14 cellular contexts compared by ENCODE assay signal in genomic region chr12:59036973-59037807, GRCh38.
A peak's percentile ranks its signal among the peaks of the same experiment; 100 is the strongest.
DNase-seq lines count a peak whose midpoint lies in the region; ATAC-seq, FAIRE-seq and TF ChIP-seq lines count a peak whose summit lies in the region.
"Had no signal": no experiment of that assay in that cellular context is flagged by ENCODE, and none has a peak within 500 bp of the region (broad histone marks: within the 10 kb centered on the region; RNA-seq: fewer than 3 reads in every experiment).

No MANE protein-coding gene starts in this region.

- H3K79me2 ChIP-seq in PC-3 (ENCODE audit: low read length), result no peaks in the 10 kb centered on the region

- no peak for FAIRE-seq in GM12892 (lab: Jason Lieb, UNC)

- peaks cover 12% of the 10 kb centered on the region for H3F3A ChIP-seq in PC-3 (ENCODE audit: low read length, unreplicated experiment)

- CTCF ChIA-PET in PC-3 (lab: Charles Lee), result no interaction called here
- CTCF ChIA-PET in activated CD8-positive, alpha-beta T cell treated with anti-CD3 and anti-CD28 coated beads for 36 hours (lab: Charles Lee), result interaction anchor here (0.6 kb wide), 1 partner anchor 1363 kb away, joined by 3 read pairs; no protein-coding TSS in a partner anchor

- ATAC-seq in GM21526 (IDR thresholded peaks at IDR 0.05; ENCODE audit: low FRiP score, unreplicated experiment) (no peak), PC-3 (no peak)
- ATAC-seq in activated CD8-positive, alpha-beta T cell treated with anti-CD3 and anti-CD28 coated beads for 36 hours, result no peak
- ATAC-seq: stimulated activated naive CD8-positive, alpha-beta T cell treated with anti-CD3 and anti-CD28 coated beads, Interleukin-15, Interleukin-2, amounts not matched to agents 100 U/mL and 50 U/mL, for 24 hours had no signal

- DNase-seq in GM12865 (ENCODE audit: low read depth) (peak; percentile 47), SJCRH30 (peak; percentile 18 to 45), fibroblast of mammary gland (ENCODE audit: low read depth) (peak; percentile 30), renal cortical epithelial cell (ENCODE audit: low read depth) (peak; percentile 85), PC-3 (no peak), GM12892 (ENCODE audit: insufficient read length) (no peak)
- DNase-seq in activated CD8-positive, alpha-beta T cell treated with anti-CD3 and anti-CD28 coated beads for 36 hours, result no peak
- DNase-seq: KBM-7; midbrain; NCI-H187; SHP77; stimulated activated naive CD8-positive, alpha-beta T cell treated with anti-CD3 and anti-CD28 coated beads, Interleukin-15, Interleukin-2, amounts not matched to agents 100 U/mL and 50 U/mL, for 24 hours had no signal

- H3K4me3 Mint-ChIP-seq in activated CD8-positive, alpha-beta T cell treated with anti-CD3 and anti-CD28 coated beads for 36 hours, result no peak overlapping the region

- no peaks in the 10 kb centered on the region for H3K4me1 Mint-ChIP-seq in activated CD8-positive, alpha-beta T cell treated with anti-CD3 and anti-CD28 coated beads for 36 hours (ENCODE audit: low read depth)

- H3K4me1 ChIP-seq in SJCRH30 (peaks cover 41% of the 10 kb centered on the region), PC-3 (ENCODE audit: insufficient read depth, low read length) (peaks cover 19% of the 10 kb centered on the region)
- H3K4me1 ChIP-seq: BLaER1 had no signal

- H3K4me3 ChIP-seq in GM12865 (ENCODE audit: low read depth, low read length), result no peak overlapping the region
- no peak overlapping the region for H3K4me3 ChIP-seq in SJCRH30
- H3K4me3 ChIP-seq in fibroblast of mammary gland (ENCODE audit: control insufficient read depth, low read depth, low read length), result no peak overlapping the region
- H3K4me3 ChIP-seq in PC-3 (ENCODE audit: low read length), result no peak overlapping the region
- H3K4me3 ChIP-seq: BLaER1 had no signal

- H3K9me3 Mint-ChIP-seq in activated CD8-positive, alpha-beta T cell treated with anti-CD3 and anti-CD28 coated beads for 36 hours, result no peaks in the 10 kb centered on the region

- no peaks in the 10 kb centered on the region for H3K9me2 ChIP-seq in PC-3 (replicated peaks; ENCODE audit: low read length)

- peak overlapping the region; percentile 5 for H3K27ac ChIP-seq in SJCRH30
- no peak overlapping the region for H3K27ac ChIP-seq in PC-3 (ENCODE audit: low read length)
- H3K27ac ChIP-seq: BLaER1 had no signal

- H3K36me3 Mint-ChIP-seq in activated CD8-positive, alpha-beta T cell treated with anti-CD3 and anti-CD28 coated beads for 36 hours (ENCODE audit: low read depth), result no peaks in the 10 kb centered on the region

- H2AFZ ChIP-seq in PC-3 (ENCODE audit: low read length), result no peak overlapping the region

- intact Hi-C loops in PC-3 (cut with micrococcal nuclease), result no loop called here
- intact Hi-C loops in activated CD8-positive, alpha-beta T cell treated with anti-CD3 and anti-CD28 coated beads for 36 hours (cut with micrococcal nuclease), result no loop called here

- H3K27ac Mint-ChIP-seq in activated CD8-positive, alpha-beta T cell treated with anti-CD3 and anti-CD28 coated beads for 36 hours, result no peak overlapping the region

- TF ChIP-seq CTCF in GM12865 (IDR thresholded peaks at IDR 0.05; ENCODE audit: insufficient read depth, low read depth, low read length, missing control alignments) (no peak), fibroblast of mammary gland (conservative IDR thresholded peaks at IDR 0.05; ENCODE audit: control insufficient read depth, insufficient read depth, low read depth, low read length) (no peak), PC-3 (conservative IDR thresholded peaks at IDR 0.05; ENCODE audit: low read depth, low read length) (no peak)
- no peak for TF ChIP-seq CTCF in activated CD8-positive, alpha-beta T cell treated with anti-CD3 and anti-CD28 coated beads for 36 hours (IDR thresholded peaks at IDR 0.05)

- POLR2A ChIA-PET in PC-3 (lab: Charles Lee; ENCODE audit: unreplicated experiment), result no interaction called here
- POLR2A ChIA-PET in activated CD8-positive, alpha-beta T cell treated with anti-CD3 and anti-CD28 coated beads for 36 hours (lab: Charles Lee), result no interaction called here

- no peaks in the 10 kb centered on the region for H3K27me3 Mint-ChIP-seq in activated CD8-positive, alpha-beta T cell treated with anti-CD3 and anti-CD28 coated beads for 36 hours

- H3K9ac ChIP-seq in PC-3 (ENCODE audit: low read length), result no peak overlapping the region
- H3K9ac ChIP-seq: BLaER1 had no signal

- H3K9me3 ChIP-seq in SJCRH30 (replicated peaks), result no peaks in the 10 kb centered on the region
- no peaks in the 10 kb centered on the region for H3K9me3 ChIP-seq in PC-3 (ENCODE audit: low read length)
- H3K9me3 ChIP-seq: BLaER1 had no signal

- H3K36me3 ChIP-seq in SJCRH30 (no peaks in the 10 kb centered on the region), PC-3 (ENCODE audit: low read depth, low read length) (no peaks in the 10 kb centered on the region)
- H3K36me3 ChIP-seq: BLaER1 had no signal

- H3K27me3 ChIP-seq in SJCRH30 (no peaks in the 10 kb centered on the region), PC-3 (ENCODE audit: low read length) (no peaks in the 10 kb centered on the region)
- H3K27me3 ChIP-seq: BLaER1 had no signal

- BruUV-seq in PC-3 (replicated peaks; lab: Mats Ljungman, UMichigan), result no TSS peak

- TF ChIP-seq POLR2A in GM12892 (IDR thresholded peaks at IDR 0.05; ENCODE audit: low read depth, low read length), result no peak

- no peak overlapping the region for H3K4me2 ChIP-seq in PC-3 (ENCODE audit: low read length)
- H3K4me2 ChIP-seq: BLaER1 had no signal

- H4K20me1 ChIP-seq in PC-3 (ENCODE audit: low read length), result no peaks in the 10 kb centered on the region
- H4K20me1 ChIP-seq: BLaER1 had no signal

Comparison
In these comparisons a context has a peak if more than half of its experiments do, and no peak if none do; other contexts are left out.
1. DNase-seq: peak in GM12865 (single experiment), SJCRH30 (2 of 2), fibroblast of mammary gland (single experiment) and renal cortical epithelial cell (single experiment); none in PC-3 (single experiment), activated CD8-positive, alpha-beta T cell treated with anti-CD3 and anti-CD28 coated beads for 36 hours (single experiment) and GM12892 (single experiment).